Comparison of ENCODE assay signal across 7 cellular contexts in the genomic region with DNA sequence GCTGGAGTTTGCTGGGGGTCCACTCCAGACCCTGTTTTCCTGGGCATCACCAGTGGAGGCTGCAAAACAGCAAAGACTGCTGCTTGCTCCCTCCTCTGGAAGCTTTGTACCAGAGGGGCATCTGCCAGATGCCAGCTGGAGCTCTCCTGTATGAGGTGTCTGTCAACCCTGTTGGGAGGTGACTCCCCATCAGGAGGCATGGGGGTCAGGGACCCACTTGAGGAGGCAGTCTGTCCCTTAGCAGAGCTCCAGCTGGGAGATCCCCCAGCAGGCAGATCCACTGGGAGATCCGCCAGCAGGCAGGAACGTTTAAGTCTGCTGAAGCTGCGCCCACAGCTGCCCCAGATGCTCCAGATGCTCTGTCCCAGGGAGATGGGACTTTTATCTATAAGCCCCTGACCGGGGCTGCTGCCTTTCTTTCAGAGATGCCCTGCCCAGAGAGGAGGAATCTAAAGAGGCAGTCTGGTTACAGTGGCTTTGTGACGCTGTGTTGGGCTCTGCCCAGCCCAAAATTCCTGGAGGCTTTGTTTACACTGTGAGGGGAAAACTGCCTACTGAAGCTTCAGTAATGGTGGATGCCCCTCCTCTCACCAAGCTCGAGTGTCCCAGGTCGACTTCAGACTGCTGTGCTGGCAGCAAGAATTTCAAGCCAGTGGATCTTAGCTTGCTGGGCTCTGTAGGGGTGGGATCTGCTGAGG.
A peak's percentile ranks its signal among the peaks of the same experiment; 100 is the strongest.
DNase-seq lines count a peak whose midpoint lies in the region; TF ChIP-seq lines count a peak whose summit lies in the region.
"Not testable (repeated sequence)": the region's sequence is repeated elsewhere in the genome, so short reads cannot be mapped to it uniquely, and the experiment has no call there.

No MANE protein-coding gene starts in this region.

- not testable (repeated sequence) for H3F3A ChIP-seq in neural progenitor cell (ENCODE audit: low read depth)

- H3K9me3 Mint-ChIP-seq in H9, neural progenitor cell: not testable (repeated sequence)

- H3K36me3 ChIP-seq in BE2C, SJSA1, neural progenitor cell: not testable (repeated sequence)

- not testable (repeated sequence) for H3K36me3 Mint-ChIP-seq in H9 (ENCODE audit: insufficient read depth in 1 of 3, low read depth in 3 of 3); neural progenitor cell

- H3T11ph ChIP-seq in H9 (ENCODE audit: low read length): not testable (repeated sequence)

- not testable (repeated sequence) for H3K9me3 ChIP-seq in BE2C; H9 (ENCODE audit: control insufficient read depth, low read depth, low read length); SJSA1 (replicated peaks); neural progenitor cell (ENCODE audit: low read depth)

- not testable (repeated sequence) for H3K79me1 ChIP-seq in H9 (ENCODE audit: insufficient read depth, low read depth, low read length, poor library complexity, severe bottlenecking)

- not testable (repeated sequence) for H2BK20ac ChIP-seq in H9 (ENCODE audit: low read depth, low read length, poor library complexity, severe bottlenecking)

- peak; percentile 7 for DNase-seq in BE2C
- DNase-seq in H9: peak; percentile 39
- peak; percentile 10 for DNase-seq in NCI-H524 treated with DMSO at 0.1 percent for 48 hours (lab: John Stamatoyannopoulos, UW)
- DNase-seq in SJSA1 (ENCODE audit: low read depth in 1 of 2, low spot score in 2 of 2): peak; percentile 59 to 67
- DNase-seq in ecto neural progenitor cell (ENCODE audit: low spot score): peak; percentile 49
- peak; percentile 63 for DNase-seq in islet precursor cell
- DNase-seq in neural progenitor cell (ENCODE audit: low spot score): peak; percentile 78

- not testable (repeated sequence) for H3K27me3 ChIP-seq in BE2C; H9 (ENCODE audit: insufficient read depth, low read length); SJSA1 (replicated peaks); neural progenitor cell

- H3K23me2 ChIP-seq in H9 (ENCODE audit: insufficient read length, low read depth, low read length, poor library complexity, severe bottlenecking): not testable (repeated sequence)

- not testable (repeated sequence) for H3K79me2 ChIP-seq in H9 (ENCODE audit: insufficient read depth, low read length); neural progenitor cell (ENCODE audit: low read depth)

- not testable (repeated sequence) for H3K27me3 Mint-ChIP-seq in H9 (ENCODE audit: low read depth); neural progenitor cell (ENCODE audit: insufficient read depth, low read depth)

- not testable (repeated sequence) for H3K27ac ChIP-seq in H9 (ENCODE audit: insufficient read length, low read depth, low read length); neural progenitor cell
- H3K27ac ChIP-seq in SJSA1: peak overlapping the region; percentile 33

- not testable (repeated sequence) for H3K23ac ChIP-seq in H9 (ENCODE audit: insufficient read length, low read depth, low read length)

- H3K56ac ChIP-seq in H9 (ENCODE audit: insufficient read length, low read depth, low read length): not testable (repeated sequence)

- H2BK12ac ChIP-seq in H9 (ENCODE audit: insufficient read length, low read depth, low read length): not testable (repeated sequence)

- not testable (repeated sequence) for H3K27ac Mint-ChIP-seq in H9, neural progenitor cell

- not testable (repeated sequence) for TF ChIP-seq CTCF in BE2C (IDR thresholded peaks at IDR 0.05; ENCODE audit: low read depth, low read length); H9 (conservative IDR thresholded peaks at IDR 0.05); neural progenitor cell (IDR thresholded peaks at IDR 0.05)

- H3K4me1 Mint-ChIP-seq in H9, neural progenitor cell: not testable (repeated sequence)

- not testable (repeated sequence) for H3K18ac ChIP-seq in H9 (ENCODE audit: insufficient read length, low read depth, low read length)

- not testable (repeated sequence) for H3K4me1 ChIP-seq in BE2C; H9 (ENCODE audit: insufficient read depth, low read length); neural progenitor cell
- peaks cover 24% of the 10 kb centered on the region for H3K4me1 ChIP-seq in SJSA1 (replicated peaks)

- not testable (repeated sequence) for H4K5ac ChIP-seq in H9 (ENCODE audit: insufficient read length, low read depth, low read length)

- not testable (repeated sequence) for H2BK120ac ChIP-seq in H9 (ENCODE audit: low read depth, low read length, poor library complexity, severe bottlenecking)

- H2AFZ ChIP-seq in H9 (ENCODE audit: low read length): not testable (repeated sequence)
- peak overlapping the region; percentile 84 for H2AFZ ChIP-seq in neural progenitor cell (replicated peaks)

- no CpG with 5 or more reads among the region's 7 CpGs for WGBS in H9 (ENCODE audit: extremely low coverage, insufficient read length, low lambda C conversion rate)

- not testable (repeated sequence) for H3K4ac ChIP-seq in H9 (ENCODE audit: low read depth, low read length)

- not testable (repeated sequence) for H2BK5ac ChIP-seq in H9 (ENCODE audit: insufficient read length, low read length)

- H3K14ac ChIP-seq in H9 (ENCODE audit: insufficient read depth, low read length): not testable (repeated sequence)

- H2AK5ac ChIP-seq in H9 (ENCODE audit: insufficient read length, low read length): not testable (repeated sequence)

- H3K4me2 ChIP-seq in H9 (ENCODE audit: insufficient read depth, insufficient read length, low read length); neural progenitor cell: not testable (repeated sequence)

- not testable (repeated sequence) for H4K20me1 ChIP-seq in H9 (ENCODE audit: control insufficient read depth, insufficient read depth, insufficient read length); neural progenitor cell (ENCODE audit: low read depth)

- not testable (repeated sequence) for H3K4me3 Mint-ChIP-seq in H9, neural progenitor cell

- H2BK15ac ChIP-seq in H9 (ENCODE audit: low read depth, low read length): not testable (repeated sequence)

- H4K8ac ChIP-seq in H9 (replicated peaks; ENCODE audit: insufficient read length, low read depth, low read length): not testable (repeated sequence)

- H3K4me3 ChIP-seq in BE2C (ENCODE audit: low read depth, low read length); SJSA1; neural progenitor cell: not testable (repeated sequence)

- H4K91ac ChIP-seq in H9 (ENCODE audit: insufficient read length, low read depth, low read length): not testable (repeated sequence)

- H3K9ac ChIP-seq in H9 (ENCODE audit: extremely low read depth, insufficient read length, low read length); neural progenitor cell: not testable (repeated sequence)

Comparison
In these comparisons a context has a peak if more than half of its experiments do, and no peak if none do; other contexts are left out.
1. DNase-seq: peak in every context shown above with its lines; median percentile 78 in neural progenitor cell; 63 in SJSA1; 63 in islet precursor cell; 49 in ecto neural progenitor cell; 39 in H9; 10 in NCI-H524 treated with DMSO at 0.1 percent for 48 hours; 7 in BE2C.